13 cellular contexts compared by ENCODE assay signal in genomic region chr1:101312192-101312591, GRCh38.
DNase-seq lines count a peak whose midpoint lies in the region; ATAC-seq, FAIRE-seq and TF ChIP-seq lines count a peak whose summit lies in the region.
"Had no signal": no experiment of that assay in that cellular context is flagged by ENCODE, and none has a peak within 500 bp of the region (broad histone marks: within the 10 kb centered on the region; RNA-seq: fewer than 3 reads in every experiment).

No MANE protein-coding gene starts in this region.

- no peaks in the 10 kb centered on the region for H3K36me3 ChIP-seq in spleen
- H3K36me3 ChIP-seq in PC-9 (ENCODE audit: low read depth) = no peaks in the 10 kb centered on the region
- H3K36me3 ChIP-seq: MG63, SJCRH30 had no signal

- no TSS peak for BruUV-seq in PC-9 (replicated peaks; lab: Mats Ljungman, UMichigan)

- FAIRE-seq in D721Med (lab: Jason Lieb, UNC) = no peak
- FAIRE-seq: TTC549 had no signal

- peak overlapping the region in 6 of 8 donors; percentile 19 to 89 (median 81) for H3K27ac ChIP-seq in spleen
- no peak overlapping the region for H3K27ac ChIP-seq in PC-9
- H3K27ac ChIP-seq: SJCRH30 had no signal

- H4K20me1 ChIP-seq in PC-9 (ENCODE audit: insufficient read depth) = no peaks in the 10 kb centered on the region

- no peaks in the 10 kb centered on the region for H3K9me2 ChIP-seq in PC-9 (ENCODE audit: insufficient read depth)

- intact Hi-C loops in spleen (cut with DNase I; ENCODE audit: low total_unique reads) = loop anchor here (5.0 kb wide), 1 partner anchor 45 kb away; no protein-coding TSS in a partner anchor
- intact Hi-C loops in PC-9 (cut with micrococcal nuclease; ENCODE audit: unreplicated experiment) = no loop called here

- peaks cover 18 to 62% (median 51%) of the 10 kb centered on the region in 6 donors for H3K4me1 ChIP-seq in spleen
- no peaks in the 10 kb centered on the region for H3K4me1 ChIP-seq in PC-9 (replicated peaks; ENCODE audit: insufficient read depth)

- no peak for DNase-seq in activated T-cell treated with anti-CD3 and anti-CD28 coated beads, Interleukin-2, amount 50 U/mL, for 24 hours
- DNase-seq in activated T-cell treated with anti-CD3 and anti-CD28 coated beads, Interleukin-2, amount 50 U/mL, for 48 hours = no peak
- no peak for DNase-seq in activated CD4-positive, alpha-beta memory T cell treated with anti-CD3 and anti-CD28 coated beads, Interleukin-2, amount 10 ng/mL, durations not matched to agents 7 days and 5 days
- DNase-seq in spleen (no peak), PC-9 (no peak), hepatic stellate cell (ENCODE audit: low spot score) (no peak), D721Med (ENCODE audit: insufficient read length, low spot score) (no peak)
- DNase-seq: MG63, SJCRH30, substantia nigra had no signal

- POLR2A ChIA-PET in activated CD4-positive, alpha-beta memory T cell treated with anti-CD3 and anti-CD28 coated beads, Interleukin-2, amount 10 ng/mL, durations not matched to agents 7 days and 5 days (lab: Charles Lee) = interaction anchor here (1.0 to 5.2 kb wide), 7 partner anchors 20 to 1275 kb away, joined by 3 to 47 read pairs (median 4); partner anchors contain the start of genes EXTL2, S1PR1 and SLC30A7
- POLR2A ChIA-PET in PC-9 (lab: Charles Lee; ENCODE audit: unreplicated experiment) = interaction anchor here (0.6 kb wide), 1 partner anchor 889 kb away, joined by 3 read pairs; no protein-coding TSS in a partner anchor

- no peaks in the 10 kb centered on the region for H3F3A ChIP-seq in PC-9 (ENCODE audit: insufficient read depth, low read depth)

- no peak for TF ChIP-seq POLR2A in spleen (IDR thresholded peaks at IDR 0.05)

- H3K9me3 Mint-ChIP-seq in activated T-cell treated with anti-CD3 and anti-CD28 coated beads, Interleukin-2, amount 50 U/mL, for 24 hours = no peaks in the 10 kb centered on the region
- H3K9me3 Mint-ChIP-seq in activated CD4-positive, alpha-beta memory T cell treated with anti-CD3 and anti-CD28 coated beads, Interleukin-2, amount 10 ng/mL, durations not matched to agents 7 days and 5 days = no peaks in the 10 kb centered on the region

- peaks cover 76% of the 10 kb centered on the region for H3K4me1 Mint-ChIP-seq in activated T-cell treated with anti-CD3 and anti-CD28 coated beads, Interleukin-2, amount 50 U/mL, for 24 hours (ENCODE audit: low read depth)
- peaks cover 62% of the 10 kb centered on the region for H3K4me1 Mint-ChIP-seq in activated CD4-positive, alpha-beta memory T cell treated with anti-CD3 and anti-CD28 coated beads, Interleukin-2, amount 10 ng/mL, durations not matched to agents 7 days and 5 days

- peak overlapping the region; percentile 67 for H3K27ac Mint-ChIP-seq in activated T-cell treated with anti-CD3 and anti-CD28 coated beads, Interleukin-2, amount 50 U/mL, for 24 hours
- peak overlapping the region; percentile 73 for H3K27ac Mint-ChIP-seq in activated CD4-positive, alpha-beta memory T cell treated with anti-CD3 and anti-CD28 coated beads, Interleukin-2, amount 10 ng/mL, durations not matched to agents 7 days and 5 days

- H3K4me3 Mint-ChIP-seq in activated T-cell treated with anti-CD3 and anti-CD28 coated beads, Interleukin-2, amount 50 U/mL, for 24 hours = peak overlapping the region; percentile 68
- peak overlapping the region; percentile 65 for H3K4me3 Mint-ChIP-seq in activated CD4-positive, alpha-beta memory T cell treated with anti-CD3 and anti-CD28 coated beads, Interleukin-2, amount 10 ng/mL, durations not matched to agents 7 days and 5 days

- peak; percentile 33 for ATAC-seq in HG02798 (IDR thresholded peaks at IDR 0.05; ENCODE audit: poor library complexity, unreplicated experiment)

- no peak overlapping the region for H3K4me2 ChIP-seq in PC-9

- no peaks in the 10 kb centered on the region for H3K27me3 Mint-ChIP-seq in activated T-cell treated with anti-CD3 and anti-CD28 coated beads, Interleukin-2, amount 50 U/mL, for 24 hours
- peaks cover 15% of the 10 kb centered on the region for H3K27me3 Mint-ChIP-seq in activated CD4-positive, alpha-beta memory T cell treated with anti-CD3 and anti-CD28 coated beads, Interleukin-2, amount 10 ng/mL, durations not matched to agents 7 days and 5 days

- 64 to 90% (median 72%) methylated on average over 3 of the region's 3 CpGs for WGBS in spleen, 5 donors

- CTCF ChIA-PET in activated CD4-positive, alpha-beta memory T cell treated with anti-CD3 and anti-CD28 coated beads, Interleukin-2, amount 10 ng/mL, durations not matched to agents 7 days and 5 days (lab: Charles Lee) = interaction anchor here (0.9 to 7.2 kb wide), 7 partner anchors 10 to 59 kb away, joined by 3 to 152 read pairs (median 6); no protein-coding TSS in a partner anchor
- CTCF ChIA-PET in PC-9 (lab: Charles Lee) = no interaction called here

- no peaks in the 10 kb centered on the region for H3K9me3 ChIP-seq in spleen
- H3K9me3 ChIP-seq in PC-9 (ENCODE audit: insufficient read depth, low read depth) = no peaks in the 10 kb centered on the region
- H3K9me3 ChIP-seq: MG63, SJCRH30 had no signal

- H2AFZ ChIP-seq in PC-9 = no peak overlapping the region

- H3K36me3 Mint-ChIP-seq in activated T-cell treated with anti-CD3 and anti-CD28 coated beads, Interleukin-2, amount 50 U/mL, for 24 hours (ENCODE audit: low read depth) = no peaks in the 10 kb centered on the region
- no peaks in the 10 kb centered on the region for H3K36me3 Mint-ChIP-seq in activated CD4-positive, alpha-beta memory T cell treated with anti-CD3 and anti-CD28 coated beads, Interleukin-2, amount 10 ng/mL, durations not matched to agents 7 days and 5 days (ENCODE audit: low read depth)

- H3K4me3 ChIP-seq in spleen = peak overlapping the region in 1 of 8 donors; percentile 17
- no peak overlapping the region for H3K4me3 ChIP-seq in PC-9
- H3K4me3 ChIP-seq: MG63, SJCRH30, skin epidermis had no signal

- TF ChIP-seq CTCF in spleen (IDR thresholded peaks at IDR 0.05 in 8 of 11, conservative IDR thresholded peaks at IDR 0.05 in 3 of 11) (no peak), PC-9 (conservative IDR thresholded peaks at IDR 0.05) (no peak), D721Med (IDR thresholded peaks at IDR 0.05; ENCODE audit: insufficient read depth, missing control alignments) (no peak)

- H3K27me3 ChIP-seq in spleen (replicated peaks in 1 of 7) (no peaks in the 10 kb centered on the region), PC-9 (ENCODE audit: insufficient read depth, low read depth) (peaks cover 63% of the 10 kb centered on the region; the same call in 1 of the 2 replicates)
- H3K27me3 ChIP-seq: MG63, SJCRH30 had no signal

- H3K79me2 ChIP-seq in PC-9 (ENCODE audit: low read depth) = no peaks in the 10 kb centered on the region
